In the genomic region with DNA sequence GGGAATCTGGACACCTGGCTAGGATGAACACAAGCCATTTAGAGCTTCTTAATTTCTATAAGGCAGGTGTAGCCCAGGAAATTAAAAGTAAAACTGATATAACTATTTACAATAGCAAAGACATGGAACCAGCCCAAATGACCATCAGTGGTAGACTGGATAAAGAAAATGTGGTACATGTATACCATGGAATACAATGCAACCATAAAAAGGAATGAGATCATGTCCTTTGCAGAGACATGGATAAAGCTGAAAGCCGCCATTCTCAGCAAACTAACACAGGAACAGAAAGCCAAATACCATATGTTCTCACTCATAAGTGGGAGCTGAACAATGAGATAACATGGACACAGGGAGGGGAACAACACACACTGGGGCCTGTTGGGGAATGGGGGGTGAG, we compare ENCODE assay signal across 37 cellular contexts. TPM values are rescaled to one million over a fixed set of nuclear protein-coding genes. Genes with fewer than 3 reads are reported as not detected.
"Had no signal": no experiment of that assay in that cellular context is flagged by ENCODE, and none has a peak within 500 bp of the region (broad histone marks: within the 10 kb centered on the region; RNA-seq: fewer than 3 reads in every experiment).

No MANE protein-coding gene starts in this region.

- H3K4me1 ChIP-seq: adrenal gland, ascending aorta, body of pancreas, breast epithelium had no signal

- H3K4me3 ChIP-seq: adrenal gland, ascending aorta, body of pancreas, breast epithelium, cardiac muscle cell had no signal

- ATAC-seq: activated naive CD4-positive, alpha-beta T cell treated with anti-CD3 and anti-CD28 coated beads, Interleukin-2, amount 50 U/mL, for 72 hours; activated naive CD8-positive, alpha-beta T cell treated with anti-CD3 and anti-CD28 coated beads, Interleukin-2, amount 50 U/mL, for 24 hours; activated T-cell treated with anti-CD3 and anti-CD28 coated beads, Interleukin-2, amount 50 U/mL, for 4 hours; activated T-cell treated with anti-CD3 and anti-CD28 coated beads, Interleukin-2, amount 50 U/mL, for 72 hours; activated T-helper 17 cell treated with anti-CD3 and anti-CD28 coated beads, Interleukin-2, amount 50 U/mL, for 72 hours; body of pancreas had no signal

- H3K27me3 ChIP-seq: ascending aorta, body of pancreas, brain microvascular endothelial cell, breast epithelium had no signal

- H3K27ac ChIP-seq: adrenal gland, ascending aorta, body of pancreas, brain microvascular endothelial cell, breast epithelium, cardiac muscle cell had no signal

- H3K9me3 ChIP-seq: adrenal gland, ascending aorta, body of pancreas, breast epithelium had no signal

- H3K36me3 ChIP-seq: adrenal gland, ascending aorta, brain microvascular endothelial cell, breast epithelium, cardiac muscle cell had no signal

- DNase-seq: activated effector memory CD4-positive, alpha-beta T cell treated with anti-CD3 and anti-CD28 coated beads, Interleukin-2, amount 50 U/mL, for 16 hours; activated effector memory CD4-positive, alpha-beta T cell treated with Interleukin-2 at 50 U/mL for 16 hours; activated gamma-delta T cell; activated gamma-delta T cell treated with Interleukin-2 at 50 U/mL for 16 hours; activated naive CD4-positive, alpha-beta T cell; activated naive CD4-positive, alpha-beta T cell treated with anti-CD3 and anti-CD28 coated beads for 36 hours; activated naive CD4-positive, alpha-beta T cell treated with anti-CD3 and anti-CD28 coated beads, Interleukin-2, amount 10 ng/mL, durations not matched to agents 7 days and 5 days; activated naive CD4-positive, alpha-beta T cell treated with anti-CD3 and anti-CD28 coated beads, Interleukin-2, amount 50 U/mL, for 16 hours; activated naive CD4-positive, alpha-beta T cell treated with Interleukin-2 at 50 U/mL for 16 hours; activated naive CD8-positive, alpha-beta T cell treated with anti-CD3 and anti-CD28 coated beads for 36 hours; activated naive CD8-positive, alpha-beta T cell treated with anti-CD3 and anti-CD28 coated beads, Interleukin-2, amount 10 ng/mL, durations not matched to agents 7 days and 5 days; activated naive CD8-positive, alpha-beta T cell treated with anti-CD3 and anti-CD28 coated beads, Interleukin-2, amount 50 U/mL, for 24 hours; activated T-cell treated with anti-CD3 and anti-CD28 coated beads, Interleukin-2, amount 50 U/mL, for 1 hour; activated T-cell treated with anti-CD3 and anti-CD28 coated beads, Interleukin-2, amount 50 U/mL, for 24 hours; activated T-cell treated with anti-CD3 and anti-CD28 coated beads, Interleukin-2, amount 50 U/mL, for 4 hours; activated T-cell treated with anti-CD3 and anti-CD28 coated beads, Interleukin-2, amount 50 U/mL, for 48 hours; activated T-cell treated with anti-CD3 and anti-CD28 coated beads, Interleukin-2, amount 50 U/mL, for 72 hours; adrenal gland; amniotic stem cell; amygdala; anterior cingulate cortex; aorta; body of pancreas; brain microvascular endothelial cell; caudate nucleus; central memory CD4-positive, alpha-beta T cell; cerebellar nuclear complex had no signal

RNA-seq across cellular contexts. Expression of a gene that starts 25.5 kb away (rescaled TPM):
- total RNA-seq: activated naive CD8-positive, alpha-beta T cell treated with anti-CD3 and anti-CD28 coated beads, Interleukin-2, amount 10 ng/mL, durations not matched to agents 7 days and 5 days; activated T-helper 1 cell treated with anti-CD3 and anti-CD28 coated beads, Interleukin-12 subunit alpha, Interleukin-12 subunit beta, Interleukin-2, Interleukin-4 antibody, amounts not matched to agents 30 ng/mL and 10 ng/mL and 1 ng/mL, durations not matched to agents 14 hours and 24 hours and 36 hours; activated T-helper 2 cell treated with anti-CD3 and anti-CD28 coated beads, Interferon-gamma antibody, Interleukin-2, Interleukin-4, amounts not matched to agents 10 μg/mL and 5 μg/mL and 100 μg/mL, durations not matched to agents 14 hours and 24 hours and 36 hours; aorta; ascending aorta; breast epithelium; cardiac septum had no signal
- polyA plus RNA-seq: adrenal gland, aorta, cardiac muscle cell had no signal

RNA-seq across cellular contexts. Expression of a gene that starts 52.9 kb away (rescaled TPM):
- total RNA-seq: activated naive CD4-positive, alpha-beta T cell treated with anti-CD3 and anti-CD28 coated beads for 36 hours; activated naive CD4-positive, alpha-beta T cell treated with anti-CD3 and anti-CD28 coated beads, Interleukin-2, amount 50 U/mL, for 72 hours; activated naive CD8-positive, alpha-beta T cell treated with anti-CD3 and anti-CD28 coated beads for 36 hours; activated T-helper 1 cell treated with anti-CD3 and anti-CD28 coated beads, Interleukin-12 subunit alpha, Interleukin-12 subunit beta, Interleukin-2, Interleukin-4 antibody, amounts not matched to agents 30 ng/mL and 10 ng/mL and 1 ng/mL, durations not matched to agents 14 hours and 24 hours and 36 hours; activated T-helper 2 cell treated with anti-CD3 and anti-CD28 coated beads, Interferon-gamma antibody, Interleukin-2, Interleukin-4, amounts not matched to agents 10 μg/mL and 5 μg/mL and 100 μg/mL, durations not matched to agents 14 hours and 24 hours and 36 hours; aorta; ascending aorta; astrocyte; bronchial epithelial cell had no signal
